Comparison of ENCODE assay signal across 1 cellular context in genomic region chr17:29929544-29930398, GRCh38.
A peak's percentile ranks its signal among the peaks of the same experiment; 100 is the strongest.
TF ChIP-seq lines count a peak whose summit lies in the region.

TSS of gene SSH2 (minus strand) at chr17:29930228. CDS start at chr17:29930000, 228 bp downstream.

TF ChIP-seq in HepG2, 621 proteins besides CTCF, POLR2A, EP300 and RAD21 (continued from another document and continues in another):
- no peak for TF ChIP-seq SNAPC4 (CRISPR knock-in tag; IDR thresholded peaks at IDR 0.05)
- 0 out of 2 replicates have a peak, but pooled peaks have one; percentile 40 for TF ChIP-seq ERF (CRISPR knock-in tag; IDR thresholded peaks at IDR 0.05)
- no peak for TF ChIP-seq RFXAP (CRISPR knock-in tag; IDR thresholded peaks at IDR 0.05; ENCODE audit: borderline replicate concordance)
- TF ChIP-seq NR1H2 (CRISPR knock-in tag; IDR thresholded peaks at IDR 0.05; ENCODE audit: borderline replicate concordance, low read depth) = no peak
- TF ChIP-seq LCORL (IDR thresholded peaks at IDR 0.05) = no peak
- TF ChIP-seq LCORL (CRISPR knock-in tag; IDR thresholded peaks at IDR 0.05) = no peak
- TF ChIP-seq MTF1 (CRISPR knock-in tag; IDR thresholded peaks at IDR 0.05) = no peak
- no peak for TF ChIP-seq SUZ12 (IDR thresholded peaks at IDR 0.05; ENCODE audit: low read depth, low read length)
- 0 out of 2 replicates have a peak, but pooled peaks have one; percentile 56 for TF ChIP-seq ZNF362 (CRISPR knock-in tag; IDR thresholded peaks at IDR 0.05; ENCODE audit: borderline replicate concordance)
- no peak for TF ChIP-seq HNF4A (CRISPR knock-in tag; IDR thresholded peaks at IDR 0.05)
- 0 out of 2 replicates have a peak, but pooled peaks have one; percentile 10 for TF ChIP-seq ZBTB26 (CRISPR knock-in tag; IDR thresholded peaks at IDR 0.05; ENCODE audit: borderline replicate concordance)
- peak; percentile 32 for TF ChIP-seq SRSF1 (optimal IDR thresholded peaks at IDR 0.05; ENCODE audit: low read depth, low read length)
- TF ChIP-seq RXRA (CRISPR knock-in tag; IDR thresholded peaks at IDR 0.05) = no peak; the same call in 1 of the 2 replicates
- no peak for TF ChIP-seq PAF1 (CRISPR knock-in tag; IDR thresholded peaks at IDR 0.05)
- TF ChIP-seq ZBTB3 (CRISPR knock-in tag; IDR thresholded peaks at IDR 0.05; ENCODE audit: borderline replicate concordance, low read depth) = no peak
- no peak for TF ChIP-seq THAP7 (CRISPR knock-in tag; IDR thresholded peaks at IDR 0.05)
- TF ChIP-seq KMT2A (CRISPR knock-in tag; IDR thresholded peaks at IDR 0.05) = 0 out of 2 replicates have a peak, but pooled peaks have one; percentile 50
- TF ChIP-seq GABPB1 (CRISPR knock-in tag; IDR thresholded peaks at IDR 0.05) = peak; percentile 86
- TF ChIP-seq HINFP (CRISPR knock-in tag; IDR thresholded peaks at IDR 0.05; ENCODE audit: low read depth) = no peak
- TF ChIP-seq ZNF230 (CRISPR knock-in tag; IDR thresholded peaks at IDR 0.05) = 0 out of 2 replicates have a peak, but pooled peaks have one; percentile 16
- no peak for TF ChIP-seq ZNF572 (CRISPR knock-in tag; IDR thresholded peaks at IDR 0.05)
- TF ChIP-seq MLXIP (CRISPR knock-in tag; IDR thresholded peaks at IDR 0.05; ENCODE audit: borderline replicate concordance) = no peak
- TF ChIP-seq ATF7-NPFF (CRISPR knock-in tag; IDR thresholded peaks at IDR 0.05; ENCODE audit: low read depth) = no peak
- no peak for TF ChIP-seq ZNF136 (CRISPR knock-in tag; IDR thresholded peaks at IDR 0.05; ENCODE audit: low read depth)
- TF ChIP-seq CBX2 (IDR thresholded peaks at IDR 0.05; ENCODE audit: low read depth, low read length) = no peak
- TF ChIP-seq CBX2 (CRISPR knock-in tag; IDR thresholded peaks at IDR 0.05; ENCODE audit: low read depth) = no peak
- peak; percentile 99 for TF ChIP-seq HNRNPK (IDR thresholded peaks at IDR 0.05; ENCODE audit: low read depth, low read length, poor library complexity, severe bottlenecking)
- no peak for TF ChIP-seq MIER3 (CRISPR knock-in tag; IDR thresholded peaks at IDR 0.05; ENCODE audit: borderline replicate concordance)
- TF ChIP-seq MAFK (conservative IDR thresholded peaks at IDR 0.05 in 1 of 2, IDR thresholded peaks at IDR 0.05 in 1 of 2; ENCODE audit: low read length in 2 of 2) = no peak
- TF ChIP-seq ZNF670 (CRISPR knock-in tag; IDR thresholded peaks at IDR 0.05; ENCODE audit: borderline replicate concordance) = no peak
- no peak for TF ChIP-seq MLX (CRISPR knock-in tag; IDR thresholded peaks at IDR 0.05)
- 0 out of 2 replicates have a peak, but pooled peaks have one; percentile 36 for TF ChIP-seq ZSCAN31 (CRISPR knock-in tag; IDR thresholded peaks at IDR 0.05; ENCODE audit: low read depth)
- TF ChIP-seq ZNF644 (CRISPR knock-in tag; IDR thresholded peaks at IDR 0.05; ENCODE audit: low read depth) = no peak
- no peak for TF ChIP-seq PRDM15 (CRISPR knock-in tag; IDR thresholded peaks at IDR 0.05)
- TF ChIP-seq ZNF275 (CRISPR knock-in tag; IDR thresholded peaks at IDR 0.05; ENCODE audit: borderline replicate concordance) = no peak
- no peak for TF ChIP-seq KDM1A (CRISPR knock-in tag; IDR thresholded peaks at IDR 0.05)
- no peak for TF ChIP-seq ZSCAN25 (CRISPR knock-in tag; IDR thresholded peaks at IDR 0.05)
- TF ChIP-seq ZNF598 (CRISPR knock-in tag; IDR thresholded peaks at IDR 0.05; ENCODE audit: borderline replicate concordance) = peak; percentile 72; the same call in 1 of the 2 replicates
- TF ChIP-seq ZSCAN5A (CRISPR knock-in tag; IDR thresholded peaks at IDR 0.05; ENCODE audit: borderline replicate concordance) = no peak
- TF ChIP-seq ZFP41 (CRISPR knock-in tag; IDR thresholded peaks at IDR 0.05; ENCODE audit: borderline replicate concordance) = no peak
- TF ChIP-seq HNF4G (IDR thresholded peaks at IDR 0.05; ENCODE audit: borderline replicate concordance, low read depth, low read length) = peak; percentile 19; the same call in 1 of the 2 replicates
- no peak for TF ChIP-seq HNF4G (CRISPR knock-in tag; IDR thresholded peaks at IDR 0.05; ENCODE audit: borderline replicate concordance, low read depth)
